Comparison of ENCODE assay signal across 8 cellular contexts in the genomic region with DNA sequence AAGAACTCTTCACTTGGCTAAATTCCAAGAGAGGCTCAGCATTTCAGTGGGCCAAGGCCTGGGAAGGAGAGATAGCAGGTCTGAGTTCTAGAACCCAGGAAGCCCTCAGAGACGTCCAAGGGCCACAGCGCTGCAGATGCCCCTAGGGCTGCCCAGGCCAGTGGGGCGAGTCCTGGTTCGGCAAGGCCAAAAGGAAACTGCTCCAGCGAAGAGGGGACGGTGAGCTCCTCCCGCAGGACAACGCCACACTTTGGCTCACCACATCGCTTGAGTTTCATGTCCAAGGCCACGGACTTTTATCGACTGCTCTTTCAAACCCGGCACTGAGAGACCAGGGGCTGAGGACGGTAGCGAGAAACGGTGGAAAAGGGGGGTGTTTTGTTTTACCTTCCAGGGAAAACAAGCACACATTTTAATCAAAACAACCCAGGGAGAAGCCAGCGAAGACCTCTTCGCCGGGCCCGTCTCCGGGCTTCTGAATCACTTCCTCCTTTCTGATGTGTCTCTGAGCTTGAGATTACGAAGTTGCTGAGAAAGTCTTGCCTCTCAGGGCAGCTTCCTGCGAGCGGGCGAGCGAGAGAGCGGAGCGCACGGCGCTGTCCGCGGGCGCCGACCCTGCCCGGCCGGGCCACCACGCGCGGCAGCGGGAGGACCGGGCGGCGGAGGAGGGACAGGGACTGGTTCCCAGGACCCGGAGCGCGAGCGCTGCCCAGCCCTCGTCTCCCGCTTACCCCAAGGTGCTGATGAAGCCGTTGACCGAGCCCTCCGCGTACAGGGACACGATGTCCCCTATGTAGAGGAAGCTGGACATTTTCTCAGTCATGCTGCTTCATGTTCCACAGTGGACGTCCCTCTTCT. TPM values are rescaled to one million over a fixed set of nuclear protein-coding genes. Genes with fewer than 3 reads are reported as not detected.
DNase-seq lines count a peak whose midpoint lies in the region; ATAC-seq and TF ChIP-seq lines count a peak whose summit lies in the region.

No MANE protein-coding gene starts in this region.

- no peaks in the 10 kb centered on the region for H3K27me3 ChIP-seq in KMS-11 (ENCODE audit: insufficient read depth, low read depth)
- H3K27me3 ChIP-seq in SU-DHL-6 (ENCODE audit: low read length) = no peaks in the 10 kb centered on the region
- no peaks in the 10 kb centered on the region for H3K27me3 ChIP-seq in adrenal gland
- no peaks in the 10 kb centered on the region for H3K27me3 ChIP-seq in left ventricle myocardium inferior (ENCODE audit: low read depth)
- no peaks in the 10 kb centered on the region for H3K27me3 ChIP-seq in uterus

- WGBS in adrenal gland, 4 donors = 0 to 1% (median 0%) methylated on average over 14 to 54 of the region's 54 CpGs

- peaks cover 9% of the 10 kb centered on the region; the same call in 1 of the 2 replicates for H3F3A ChIP-seq in SU-DHL-6 (ENCODE audit: insufficient read depth)

- no peak for TF ChIP-seq CTCF in KMS-11 (conservative IDR thresholded peaks at IDR 0.05; ENCODE audit: low read depth, low read length)
- TF ChIP-seq CTCF in SU-DHL-6 (IDR thresholded peaks at IDR 0.05; ENCODE audit: insufficient read depth, low read length, poor library complexity, severe bottlenecking) = no peak
- TF ChIP-seq CTCF in adrenal gland (IDR thresholded peaks at IDR 0.05) = peak in 1 of 6 experiments; percentile 14
- no peak for TF ChIP-seq CTCF in left ventricle myocardium inferior (IDR thresholded peaks at IDR 0.05; ENCODE audit: borderline replicate concordance)
- TF ChIP-seq CTCF in uterus (IDR thresholded peaks at IDR 0.05) = peak in 1 of 4 experiments; percentile 19

- ATAC-seq in GM21737 (IDR thresholded peaks at IDR 0.05; ENCODE audit: unreplicated experiment) = peak; percentile 44

- peak overlapping the region; percentile 78 for H3K27ac ChIP-seq in KMS-11
- H3K27ac ChIP-seq in SU-DHL-6 (ENCODE audit: low read depth, low read length) = peak overlapping the region; percentile 39
- peak overlapping the region; percentile 69 to 99 (median 97) for H3K27ac ChIP-seq in adrenal gland
- H3K27ac ChIP-seq in left ventricle myocardium inferior (replicated peaks) = peak overlapping the region; percentile 91
- peak overlapping the region; percentile 91 to 94 for H3K27ac ChIP-seq in uterus

- H2AFZ ChIP-seq in KMS-11 (ENCODE audit: low read depth) (peak overlapping the region; percentile 74), SU-DHL-6 (ENCODE audit: low read depth, low read length, severe bottlenecking) (peak overlapping the region; percentile 84)

- no peaks in the 10 kb centered on the region for H3K9me3 ChIP-seq in SU-DHL-6 (ENCODE audit: insufficient read depth, low read length)
- no peaks in the 10 kb centered on the region for H3K9me3 ChIP-seq in adrenal gland (replicated peaks in 1 of 3)
- H3K9me3 ChIP-seq in left ventricle myocardium inferior (replicated peaks) = no peaks in the 10 kb centered on the region
- no peaks in the 10 kb centered on the region for H3K9me3 ChIP-seq in uterus

- H3K4me1 ChIP-seq in KMS-11 (ENCODE audit: low read depth, poor library complexity, severe bottlenecking) = peaks cover 25% of the 10 kb centered on the region
- H3K4me1 ChIP-seq in adrenal gland (replicated peaks in 1 of 2) = peaks cover 19 to 41% of the 10 kb centered on the region in 2 donors
- peaks cover 31% of the 10 kb centered on the region for H3K4me1 ChIP-seq in left ventricle myocardium inferior
- H3K4me1 ChIP-seq in uterus = peaks cover 0 to 4% of the 10 kb centered on the region in 2 donors

- H3K9me2 ChIP-seq in SU-DHL-6 (replicated peaks; ENCODE audit: insufficient read depth, low read length) = no peaks in the 10 kb centered on the region

- no peak overlapping the region for H3K4me3 ChIP-seq in KMS-11 (IDR thresholded peaks at IDR 0.05; ENCODE audit: insufficient read depth, low read depth, low read length)
- H3K4me3 ChIP-seq in SU-DHL-6 (ENCODE audit: insufficient read depth, low read length, poor library complexity, severe bottlenecking) = peak overlapping the region; percentile 79
- peak overlapping the region; percentile 29 to 98 (median 92) for H3K4me3 ChIP-seq in adrenal gland
- peak overlapping the region; percentile 82 for H3K4me3 ChIP-seq in left ventricle myocardium inferior
- peak overlapping the region; percentile 63 to 76 for H3K4me3 ChIP-seq in uterus

- no peaks in the 10 kb centered on the region for H4K20me1 ChIP-seq in KMS-11 (ENCODE audit: insufficient read depth)
- no peaks in the 10 kb centered on the region; the same call in none of the 2 replicates for H4K20me1 ChIP-seq in SU-DHL-6 (ENCODE audit: low read depth, low read length)

- H3K4me2 ChIP-seq in KMS-11 (peak overlapping the region; percentile 67), SU-DHL-6 (ENCODE audit: low read depth, low read length, poor library complexity, severe bottlenecking) (peak overlapping the region; percentile 89)

- H3K36me3 ChIP-seq in KMS-11 (ENCODE audit: insufficient read depth) (no peaks in the 10 kb centered on the region), SU-DHL-6 (ENCODE audit: low read length) (no peaks in the 10 kb centered on the region), adrenal gland (replicated peaks in 1 of 2) (no peaks in the 10 kb centered on the region), left ventricle myocardium inferior (no peaks in the 10 kb centered on the region), uterus (no peaks in the 10 kb centered on the region)

- DNase-seq in GF-D8 (lab: John Stamatoyannopoulos, UW) = peak; percentile 34
- peak; percentile 72 to 87 (median 78) for DNase-seq in adrenal gland
- DNase-seq in left ventricle myocardium inferior = peak; percentile 63
- DNase-seq in putamen (ENCODE audit: low spot score) = peak; percentile 58
- DNase-seq in uterus = peak; percentile 60 to 66

- peak overlapping the region; percentile 55 for H3K9ac ChIP-seq in KMS-11
- H3K9ac ChIP-seq in SU-DHL-6 (ENCODE audit: low read length) = peak overlapping the region; percentile 69

- TF ChIP-seq POLR2A in adrenal gland (IDR thresholded peaks at IDR 0.05) = peak; percentile 51 to 75
- no peak for TF ChIP-seq POLR2A in uterus (IDR thresholded peaks at IDR 0.05)

- H3K79me2 ChIP-seq in KMS-11 (ENCODE audit: insufficient read depth, low read depth) = peaks cover 32% of the 10 kb centered on the region; the same call in 1 of the 2 replicates
- no peaks in the 10 kb centered on the region for H3K79me2 ChIP-seq in SU-DHL-6 (ENCODE audit: insufficient read depth, low read length)

- intact Hi-C loops in adrenal gland (cut with DNase I) = loop anchor here in 1 of 2 donors (10.0 kb wide), 1 partner anchor 117 kb away; no protein-coding TSS in a partner anchor
- intact Hi-C loops in left ventricle myocardium inferior (cut with micrococcal nuclease) = no loop called here
- intact Hi-C loops in uterus (cut with DNase I; ENCODE audit: low total_unique reads) = no loop called here

RNA-seq across cellular contexts. Expression of gene ITPR2, which starts 0.8 kb away (rescaled TPM):
- 100 to 1,000 TPM in 1 of 8 donors, 10 to 100 TPM in 7; 53.4 to 144 (median 80.0) TPM for total RNA-seq in adrenal gland
- 10 to 100 TPM in 2 of 3 donors, 1 to 10 TPM in 1; 5.1 to 23.9 (median 10.4) TPM for polyA plus RNA-seq in adrenal gland
- total RNA-seq in left ventricle myocardium inferior = 15.8 TPM
- 100 to 1,000 TPM in 1 of 4 donors, 10 to 100 TPM in 3; 53.5 to 271 (median 60.4) TPM for total RNA-seq in uterus

Comparison
In these comparisons a context has a peak if more than half of its experiments do, and no peak if none do; other contexts are left out.
1. H3K27ac ChIP-seq: peak in every context shown above with its lines; median percentile 97 in adrenal gland; 92 in uterus; 91 in left ventricle myocardium inferior; 78 in KMS-11; 39 in SU-DHL-6.
2. POLR2A ChIP-seq: peak in adrenal gland (2 of 2); none in uterus (0 of 2).
3. Peak in every context shown above with its lines, with median percentiles within 50 percentile points of each other: DNase-seq.